ENCODE assay signal across 30 cellular contexts in genomic region chr2:33617401-33617800, GRCh38.
"Had no signal": no experiment of that assay in that cellular context is flagged by ENCODE, and none has a peak within 500 bp of the region (broad histone marks: within the 10 kb centered on the region; RNA-seq: fewer than 3 reads in every experiment).

No MANE protein-coding gene starts in this region.

- H3K9ac ChIP-seq: neural progenitor cell had no signal

- H3K27me3 ChIP-seq: gastrocnemius medialis, hepatocyte, left lung, neural progenitor cell, right atrium auricular region, suprapubic skin, transverse colon, upper lobe of right lung, uterus had no signal

- H3K79me2 ChIP-seq: hepatocyte had no signal

- FAIRE-seq: islet of Langerhans had no signal

- H2AFZ ChIP-seq: hepatocyte, neural progenitor cell had no signal

- ATAC-seq: esophagus mucosa; gastrocnemius medialis; left cardiac atrium; left lung; naive thymus-derived CD4-positive, alpha-beta T cell; sciatic nerve; stimulated activated naive CD8-positive, alpha-beta T cell treated with anti-CD3 and anti-CD28 coated beads, Interleukin-15, amount 100 ng/mL, for 72 hours; upper lobe of right lung had no signal

- H3K27ac ChIP-seq: epithelial cell of prostate, gastrocnemius medialis, hepatocyte, left lung, neural progenitor cell, prostate gland, right atrium auricular region, suprapubic skin, transverse colon, upper lobe of right lung, uterus had no signal

- H3K4me3 ChIP-seq: gastrocnemius medialis, hepatocyte, left lung, neural progenitor cell, prostate gland, right atrium auricular region, smooth muscle cell, suprapubic skin, transverse colon, upper lobe of right lung, uterus had no signal

- H3K9me3 ChIP-seq: gastrocnemius medialis, prostate gland, right atrium auricular region, suprapubic skin, transverse colon, uterus had no signal

- DNase-seq: effector CD8-positive, alpha-beta T cell; endodermal cell; foreskin fibroblast; gastrocnemius medialis; head of caudate nucleus; left cardiac atrium; left lung; mammary epithelial cell; mesendoderm; midbrain; naive thymus-derived CD4-positive, alpha-beta T cell; stimulated activated CD4-positive, alpha-beta T cell treated with anti-CD3 and anti-CD28 coated beads, Interleukin-12 subunit alpha, Interleukin-12 subunit beta, amount 100 ng/mL, for 4 hours; stimulated activated CD4-positive, alpha-beta T cell treated with anti-CD3 and anti-CD28 coated beads, Interleukin-1b, Interleukin-23, amount 100 ng/mL, for 48 hours; stimulated activated CD4-positive, alpha-beta T cell treated with anti-CD3 and anti-CD28 coated beads, Interleukin-4, amount 100 ng/mL, for 1 hour; stimulated activated CD8-positive, alpha-beta memory T cell treated with anti-CD3 and anti-CD28 coated beads, Interleukin-4, amount 100 ng/mL, for 48 hours; stimulated activated naive CD4-positive, alpha-beta T cell; stimulated activated naive CD8-positive, alpha-beta T cell treated with anti-CD3 and anti-CD28 coated beads, Interleukin-15, amount 100 ng/mL, for 72 hours; transverse colon; upper lobe of right lung; uterus had no signal

- H3K36me3 ChIP-seq: gastrocnemius medialis, left lung, prostate gland, right atrium auricular region, suprapubic skin, transverse colon, upper lobe of right lung, uterus had no signal

- H3K4me1 ChIP-seq: gastrocnemius medialis, left lung, prostate gland, suprapubic skin, transverse colon, upper lobe of right lung, uterus had no signal

- H3K4me2 ChIP-seq: hepatocyte, neural progenitor cell, smooth muscle cell had no signal
